ENCODE assay signal across 19 cellular contexts in genomic region chr11:113626736-113627135, GRCh38.
DNase-seq lines count a peak whose midpoint lies in the region; ATAC-seq, FAIRE-seq and TF ChIP-seq lines count a peak whose summit lies in the region.
"Had no signal": no experiment of that assay in that cellular context is flagged by ENCODE, and none has a peak within 500 bp of the region (broad histone marks: within the 10 kb centered on the region; RNA-seq: fewer than 3 reads in every experiment).

No MANE protein-coding gene starts in this region.

- no peak overlapping the region for H4K8ac ChIP-seq in H1 (ENCODE audit: extremely low read depth, insufficient read depth, low read length)

- no peak overlapping the region for H3K27ac Mint-ChIP-seq in endothelial cell (ENCODE audit: unreplicated experiment)
- H3K27ac Mint-ChIP-seq: CD4-positive, alpha-beta memory T cell had no signal

- FAIRE-seq in H1 (lab: Jason Lieb, UNC), result no peak
- FAIRE-seq: G401.6, GM12892, H54 had no signal

- TF ChIP-seq EP300 in H1 (IDR thresholded peaks at IDR 0.05; ENCODE audit: borderline replicate concordance in 1 of 2, low read depth in 2 of 2, low read length in 2 of 2), result no peak

- H3K4me3 Mint-ChIP-seq in endothelial cell (ENCODE audit: unreplicated experiment), result no peak overlapping the region
- H3K4me3 Mint-ChIP-seq: CD4-positive, alpha-beta memory T cell had no signal

- no peak overlapping the region for H4K5ac ChIP-seq in H1 (ENCODE audit: insufficient read length, low read depth, low read length)

- no peak overlapping the region for H3K14ac ChIP-seq in H1 (ENCODE audit: insufficient read length)

- H2BK15ac ChIP-seq in H1 (ENCODE audit: low read length), result 0 out of 2 replicates have a peak overlapping the region, but pooled peaks have one; percentile 54

- H3K4me1 ChIP-seq in H1 (replicated peaks in 1 of 4; ENCODE audit: control insufficient read depth in 3 of 4, insufficient read depth in 4 of 4, low read length in 3 of 4) (peaks cover 10 to 12% (median 11%) of the 10 kb centered on the region in 4 experiments), MM.1S (ENCODE audit: low read length) (no peaks in the 10 kb centered on the region)
- H3K4me1 ChIP-seq: BE2C had no signal

- no peak overlapping the region for H2BK5ac ChIP-seq in H1 (ENCODE audit: low read depth, low read length)

- no peak overlapping the region for H3K23ac ChIP-seq in H1 (ENCODE audit: insufficient read length)

- H4K91ac ChIP-seq in H1 (replicated peaks; ENCODE audit: insufficient read length, low read length), result peak overlapping the region; percentile 7

- H3K9me3 Mint-ChIP-seq in endothelial cell (ENCODE audit: unreplicated experiment), result peaks cover 6% of the 10 kb centered on the region

- CTCF ChIA-PET in H1 (lab: Charles Lee; ENCODE audit: partially characterized antibody), result no interaction called here

- peaks cover 2% of the 10 kb centered on the region for H3K27me3 Mint-ChIP-seq in endothelial cell (ENCODE audit: unreplicated experiment)

- no peaks in the 10 kb centered on the region for H3K4me1 Mint-ChIP-seq in endothelial cell (ENCODE audit: unreplicated experiment)
- H3K4me1 Mint-ChIP-seq: CD4-positive, alpha-beta memory T cell had no signal

- H3K36me3 ChIP-seq in H1 (ENCODE audit: control insufficient read depth in 2 of 4, insufficient read depth in 4 of 4, low read length in 3 of 4) (no peaks in the 10 kb centered on the region), MM.1S (replicated peaks; ENCODE audit: insufficient read depth, low read length) (no peaks in the 10 kb centered on the region)
- H3K36me3 ChIP-seq: BE2C had no signal

- H2BK12ac ChIP-seq in H1 (ENCODE audit: low read depth, low read length), result peak overlapping the region; percentile 82; the same call in 1 of the 2 replicates

- no peak for ATAC-seq in HG02981 (IDR thresholded peaks at IDR 0.05; ENCODE audit: unreplicated experiment)
- ATAC-seq: HCT116 had no signal

- DNase-seq in AG20443 (ENCODE audit: low spot score) (peak; percentile 31), OCI-M1 (lab: John Stamatoyannopoulos, UW) (peak; percentile 23), H1 (ENCODE audit: low read depth in 1 of 2, low spot score in 2 of 2) (no peak), iris pigment epithelial cell (ENCODE audit: low read depth) (peak; percentile 5), amniotic stem cell (lab: John Stamatoyannopoulos, UW) (no peak), MM.1S (no peak), endothelial cell (ENCODE audit: low spot score) (no peak)
- DNase-seq: ACHN; BE2C; CD4-positive, alpha-beta memory T cell; DMS79; EL; IMR-90 had no signal

- H3K36me3 Mint-ChIP-seq in endothelial cell (ENCODE audit: low read depth, unreplicated experiment), result no peaks in the 10 kb centered on the region
- H3K36me3 Mint-ChIP-seq: CD4-positive, alpha-beta memory T cell had no signal

- no peak overlapping the region for H2AK5ac ChIP-seq in H1 (ENCODE audit: low read depth, low read length)

- no peaks in the 10 kb centered on the region for H3K79me1 ChIP-seq in H1 (ENCODE audit: low read depth, low read length)

- no peak overlapping the region for H3K27ac ChIP-seq in H1 (ENCODE audit: low read depth, low read length)
- H3K27ac ChIP-seq in MM.1S (ENCODE audit: low read length), result no peak overlapping the region
- H3K27ac ChIP-seq: C4-2B had no signal

- no peak overlapping the region for H3K4ac ChIP-seq in H1 (replicated peaks; ENCODE audit: insufficient read length, low read depth, low read length)

- TF ChIP-seq RAD21 in H1 (IDR thresholded peaks at IDR 0.05 in 1 of 2, conservative IDR thresholded peaks at IDR 0.05 in 1 of 2; ENCODE audit: low read depth in 2 of 2, low read length in 2 of 2), result no peak

- H3K4me3 ChIP-seq in H1 (ENCODE audit: extremely low read depth in 1 of 4, insufficient read depth in 2 of 4, low read depth in 3 of 4, low read length in 4 of 4) (no peak overlapping the region), MM.1S (ENCODE audit: low read length) (no peak overlapping the region)

- H3K9me3 ChIP-seq in H1 (ENCODE audit: insufficient read depth in 2 of 2, low read depth in 1 of 2, low read length in 1 of 2) (no peaks in the 10 kb centered on the region), MM.1S (replicated peaks; ENCODE audit: insufficient read depth, low read length) (no peaks in the 10 kb centered on the region)
- H3K9me3 ChIP-seq: BE2C had no signal

- TF ChIP-seq CTCF in H1 (IDR thresholded peaks at IDR 0.05; ENCODE audit: control extremely low read depth in 1 of 3, insufficient read depth in 1 of 3, low read depth in 1 of 3, low read length in 3 of 3), result no peak
- no peak for TF ChIP-seq CTCF in MM.1S (IDR thresholded peaks at IDR 0.05; ENCODE audit: low read length)
- TF ChIP-seq CTCF in endothelial cell (IDR thresholded peaks at IDR 0.05; ENCODE audit: unreplicated experiment), result no peak

- POLR2A ChIA-PET in H1 (lab: Charles Lee; ENCODE audit: partially characterized antibody), result no interaction called here

- 92% methylated on average over 2 of the region's 2 CpGs; no CpG with 5 or more reads in 1 of the 2 experiments for WGBS in H1 (ENCODE audit: extremely low coverage in 1 of 2, insufficient coverage in 1 of 2, insufficient read length in 1 of 2, insufficient replicate concordance in 2 of 2, low coverage in 1 of 2, low lambda C conversion rate in 2 of 2, missing lambda C conversion rate in 1 of 2), 2 experiments

- H3K9me2 ChIP-seq in MM.1S (replicated peaks; ENCODE audit: insufficient read depth, low read length), result no peaks in the 10 kb centered on the region

- H3K79me2 ChIP-seq in H1 (ENCODE audit: control insufficient read depth in 1 of 2, insufficient read depth in 2 of 2, low read length in 2 of 2) (no peaks in the 10 kb centered on the region), MM.1S (ENCODE audit: low read length) (no peaks in the 10 kb centered on the region)

- H3K27me3 ChIP-seq in H1 (replicated peaks in 1 of 4; ENCODE audit: control insufficient read depth in 3 of 4, extremely low read depth in 1 of 4, insufficient read depth in 3 of 4, low read length in 3 of 4), result peaks cover 0 to 11% (median 8%) of the 10 kb centered on the region in 4 experiments; a peak in 6 of 7 replicates
- H3K27me3 ChIP-seq in MM.1S (replicated peaks; ENCODE audit: insufficient read depth, low read length), result no peaks in the 10 kb centered on the region
- H3K27me3 ChIP-seq: BE2C had no signal

- no peak overlapping the region; the same call in 1 of the 2 replicates for H2BK20ac ChIP-seq in H1 (ENCODE audit: low read length)

- H3K4me2 ChIP-seq in H1 (ENCODE audit: insufficient read depth in 1 of 2, low read depth in 2 of 2, low read length in 2 of 2) (no peak overlapping the region), MM.1S (ENCODE audit: low read depth, low read length) (no peak overlapping the region)

- H3K23me2 ChIP-seq in H1 (ENCODE audit: low read depth, low read length), result no peaks in the 10 kb centered on the region; the same call in 1 of the 2 replicates

- H2AFZ ChIP-seq in H1 (ENCODE audit: low read length) (no peak overlapping the region), MM.1S (ENCODE audit: low read length) (no peak overlapping the region)

- no peaks in the 10 kb centered on the region for H3F3A ChIP-seq in MM.1S (ENCODE audit: insufficient read depth, low read length)

- no peak overlapping the region for H3K56ac ChIP-seq in H1 (replicated peaks; ENCODE audit: insufficient read length, low read depth, low read length)

- no peak overlapping the region for H2BK120ac ChIP-seq in H1 (replicated peaks; ENCODE audit: low read depth, low read length)

- H4K20me1 ChIP-seq in H1 (replicated peaks in 1 of 2; ENCODE audit: control insufficient read depth in 1 of 2, insufficient read depth in 2 of 2, low read length in 2 of 2) (no peaks in the 10 kb centered on the region), MM.1S (ENCODE audit: insufficient read depth, low read length) (no peaks in the 10 kb centered on the region)

- TF ChIP-seq POLR2A in H1 (IDR thresholded peaks at IDR 0.05; ENCODE audit: control extremely low read depth in 1 of 2, low read depth in 2 of 2, low read length in 2 of 2), result no peak

- no peak overlapping the region for H3K9ac ChIP-seq in H1 (replicated peaks in 1 of 4; ENCODE audit: extremely low read depth in 1 of 4, low read depth in 3 of 4, low read length in 3 of 4)
- H3K9ac ChIP-seq in MM.1S (ENCODE audit: low read length), result no peak overlapping the region

- no peak overlapping the region for H3K18ac ChIP-seq in H1 (ENCODE audit: extremely low read depth, low read length)

TF ChIP-seq in H1, 55 proteins besides CTCF, POLR2A, EP300 and RAD21:
- TF ChIP-seq HDAC2 (IDR thresholded peaks at IDR 0.05; ENCODE audit: borderline replicate concordance in 1 of 2, low read depth in 2 of 2, low read length in 2 of 2) (no peak), BRCA1 (IDR thresholded peaks at IDR 0.05; ENCODE audit: low read depth, low read length) (no peak), BACH1 (IDR thresholded peaks at IDR 0.05; ENCODE audit: low read length) (no peak), BCL11A (IDR thresholded peaks at IDR 0.05; ENCODE audit: low read depth in 2 of 2, low read length in 2 of 2) (no peak), POU5F1 (IDR thresholded peaks at IDR 0.05; ENCODE audit: low read depth, low read length) (no peak), SP2 (IDR thresholded peaks at IDR 0.05; ENCODE audit: low read length) (no peak), SIRT6 (IDR thresholded peaks at IDR 0.05; ENCODE audit: low read length) (no peak), GABPA (IDR thresholded peaks at IDR 0.05; ENCODE audit: borderline replicate concordance, insufficient read depth, low read length) (no peak), RBBP5 (IDR thresholded peaks at IDR 0.05; ENCODE audit: borderline replicate concordance, low read depth, low read length) (no peak), SP1 (IDR thresholded peaks at IDR 0.05; ENCODE audit: low read depth, low read length) (no peak), RFX5 (IDR thresholded peaks at IDR 0.05; ENCODE audit: borderline replicate concordance, low read depth, low read length) (no peak), YY1 (IDR thresholded peaks at IDR 0.05; ENCODE audit: low read depth, low read length) (no peak), FOSL1 (IDR thresholded peaks at IDR 0.05; ENCODE audit: insufficient read depth, low read depth, low read length) (no peak), TBP (IDR thresholded peaks at IDR 0.05; ENCODE audit: low read depth, low read length) (no peak), CHD1 (IDR thresholded peaks at IDR 0.05; ENCODE audit: low read depth, low read length) (no peak)

Comparison
In these comparisons a context has a peak if more than half of its experiments do, and no peak if none do; other contexts are left out.
1. DNase-seq: peak in AG20443 (single experiment), OCI-M1 (single experiment) and iris pigment epithelial cell (single experiment); none in H1 (0 of 2), amniotic stem cell (single experiment), MM.1S (single experiment) and endothelial cell (single experiment).